Comparison of ENCODE assay signal across 12 cellular contexts in genomic region chr1:160520582-160520981, GRCh38. TPM values are rescaled to one million over a fixed set of nuclear protein-coding genes. Genes with fewer than 3 reads are reported as not detected.
DNase-seq lines count a peak whose midpoint lies in the region; ATAC-seq and TF ChIP-seq lines count a peak whose summit lies in the region.
"Had no signal": no experiment of that assay in that cellular context is flagged by ENCODE, and none has a peak within 500 bp of the region (broad histone marks: within the 10 kb centered on the region; RNA-seq: fewer than 3 reads in every experiment).

No MANE protein-coding gene starts in this region.

- no peaks in the 10 kb centered on the region for H3K36me3 ChIP-seq in BLaER1 treated with 17β-estradiol and CSF1 and Interleukin-3, amounts not matched to agents 10 nM and 100 nM
- H3K36me3 ChIP-seq in GM23338 (ENCODE audit: insufficient read depth) (no peaks in the 10 kb centered on the region), lower lobe of right lung (no peaks in the 10 kb centered on the region)
- H3K36me3 ChIP-seq: esophagus muscularis mucosa had no signal

- H3K9me3 Mint-ChIP-seq in GM23338: peaks cover 4% of the 10 kb centered on the region; the same call in 2 of the 3 replicates
- H3K9me3 Mint-ChIP-seq in activated CD8-positive, alpha-beta T cell treated with anti-CD3 and anti-CD28 coated beads for 36 hours: peaks cover 28% of the 10 kb centered on the region

- no peak overlapping the region for H3K4me3 ChIP-seq in BLaER1 treated with 17β-estradiol and CSF1 and Interleukin-3, amounts not matched to agents 10 nM and 100 nM
- H3K4me3 ChIP-seq in GM23338 (no peak overlapping the region), lower lobe of right lung (peak overlapping the region; percentile 38)
- H3K4me3 ChIP-seq: esophagus muscularis mucosa had no signal

- H3K79me2 ChIP-seq in GM23338 (replicated peaks; ENCODE audit: insufficient read depth): no peaks in the 10 kb centered on the region

- peaks cover 18 to 49% (median 36%) of the 10 kb centered on the region in 11 experiments for H3K9me3 ChIP-seq in BLaER1 treated with 17β-estradiol and CSF1 and Interleukin-3, amounts not matched to agents 10 nM and 100 nM (replicated peaks in 1 of 11)
- peaks cover 8% of the 10 kb centered on the region for H3K9me3 ChIP-seq in lower lobe of right lung

- POLR2A ChIA-PET in activated CD8-positive, alpha-beta T cell treated with anti-CD3 and anti-CD28 coated beads for 36 hours (lab: Charles Lee): interaction anchor here (1.1 kb wide), 1 partner anchor 93 kb away, joined by 3 read pairs; no protein-coding TSS in a partner anchor

- ATAC-seq in GM23338 (no peak), lower lobe of right lung (no peak), GM19351 (IDR thresholded peaks at IDR 0.05; ENCODE audit: unreplicated experiment) (no peak)
- no peak for ATAC-seq in activated CD8-positive, alpha-beta T cell treated with anti-CD3 and anti-CD28 coated beads for 36 hours

- no peaks in the 10 kb centered on the region for H3F3A ChIP-seq in GM23338 (replicated peaks; ENCODE audit: low read depth)

- H3K9me2 ChIP-seq in GM23338 (ENCODE audit: insufficient read depth): no peaks in the 10 kb centered on the region

- H3K4me2 ChIP-seq in BLaER1 treated with 17β-estradiol and CSF1 and Interleukin-3, amounts not matched to agents 10 nM and 100 nM: peak overlapping the region; percentile 48 to 81 (median 57)
- H3K4me2 ChIP-seq in GM23338: peak overlapping the region; percentile 13

- TF ChIP-seq CTCF in GM23338 (conservative IDR thresholded peaks at IDR 0.05; ENCODE audit: low read depth in 2 of 2): no peak
- TF ChIP-seq CTCF in activated CD8-positive, alpha-beta T cell treated with anti-CD3 and anti-CD28 coated beads for 36 hours (IDR thresholded peaks at IDR 0.05): no peak
- no peak for TF ChIP-seq CTCF in lower lobe of right lung (IDR thresholded peaks at IDR 0.05)

- no peaks in the 10 kb centered on the region for H3K27me3 ChIP-seq in BLaER1 treated with 17β-estradiol and CSF1 and Interleukin-3, amounts not matched to agents 10 nM and 100 nM
- no peaks in the 10 kb centered on the region for H3K27me3 ChIP-seq in GM23338 (ENCODE audit: insufficient read depth)
- H3K27me3 ChIP-seq in lower lobe of right lung (ENCODE audit: low read depth): no peaks in the 10 kb centered on the region
- H3K27me3 ChIP-seq: esophagus muscularis mucosa had no signal

- no peak overlapping the region for H3K27ac Mint-ChIP-seq in GM23338
- H3K27ac Mint-ChIP-seq in activated CD8-positive, alpha-beta T cell treated with anti-CD3 and anti-CD28 coated beads for 36 hours: peak overlapping the region; percentile 97

- H3K27ac ChIP-seq in BLaER1 treated with 17β-estradiol and CSF1 and Interleukin-3, amounts not matched to agents 10 nM and 100 nM: no peak overlapping the region
- no peak overlapping the region for H3K27ac ChIP-seq in GM23338 (ENCODE audit: low read depth)
- H3K27ac ChIP-seq in lower lobe of right lung: peak overlapping the region; percentile 10
- H3K27ac ChIP-seq: esophagus muscularis mucosa had no signal

- intact Hi-C loops in activated CD8-positive, alpha-beta T cell treated with anti-CD3 and anti-CD28 coated beads for 36 hours (cut with micrococcal nuclease): loop anchor here (5.0 kb wide), 3 partner anchors 48 to 88 kb away; partner anchors contain the start of gene CD84
- intact Hi-C loops in lower lobe of right lung (cut with DNase I): no loop called here

- peaks cover 27% of the 10 kb centered on the region for H3K4me1 Mint-ChIP-seq in GM23338
- H3K4me1 Mint-ChIP-seq in activated CD8-positive, alpha-beta T cell treated with anti-CD3 and anti-CD28 coated beads for 36 hours (ENCODE audit: low read depth): peaks cover 75% of the 10 kb centered on the region

- H3K4me3 Mint-ChIP-seq in GM23338: no peak overlapping the region; the same call in 2 of the 3 replicates
- H3K4me3 Mint-ChIP-seq in activated CD8-positive, alpha-beta T cell treated with anti-CD3 and anti-CD28 coated beads for 36 hours: peak overlapping the region; percentile 90

- no peaks in the 10 kb centered on the region for H4K20me1 ChIP-seq in BLaER1 treated with 17β-estradiol and CSF1 and Interleukin-3, amounts not matched to agents 10 nM and 100 nM
- no peaks in the 10 kb centered on the region for H4K20me1 ChIP-seq in GM23338 (replicated peaks; ENCODE audit: insufficient read depth)

- H3K36me3 Mint-ChIP-seq in GM23338 (ENCODE audit: low read depth): no peaks in the 10 kb centered on the region
- peaks cover 68% of the 10 kb centered on the region for H3K36me3 Mint-ChIP-seq in activated CD8-positive, alpha-beta T cell treated with anti-CD3 and anti-CD28 coated beads for 36 hours (ENCODE audit: low read depth)

- peak overlapping the region; percentile 14; the same call in 1 of the 2 replicates for H2AFZ ChIP-seq in GM23338

- DNase-seq in GM23338 (ENCODE audit: low spot score) (no peak), lower lobe of right lung (no peak), cerebellum (ENCODE audit: low spot score) (no peak), NCI-H187 (lab: John Stamatoyannopoulos, UW) (no peak)
- DNase-seq in activated CD8-positive, alpha-beta T cell treated with anti-CD3 and anti-CD28 coated beads for 36 hours: no peak
- DNase-seq in stimulated activated CD8-positive, alpha-beta memory T cell treated with anti-CD3 and anti-CD28 coated beads, Interleukin-4, amount 100 ng/mL, for 48 hours: no peak
- DNase-seq: aorta, kidney, posterior cingulate gyrus had no signal

- H3K27me3 Mint-ChIP-seq in GM23338 (ENCODE audit: insufficient read depth, low read depth, poor library complexity): peaks cover 4% of the 10 kb centered on the region
- no peaks in the 10 kb centered on the region for H3K27me3 Mint-ChIP-seq in activated CD8-positive, alpha-beta T cell treated with anti-CD3 and anti-CD28 coated beads for 36 hours

- H3K4me1 ChIP-seq in BLaER1 treated with 17β-estradiol and CSF1 and Interleukin-3, amounts not matched to agents 10 nM and 100 nM: peaks cover 20 to 47% (median 31%) of the 10 kb centered on the region in 10 experiments
- H3K4me1 ChIP-seq in GM23338 (ENCODE audit: insufficient read depth) (peaks cover 26% of the 10 kb centered on the region), lower lobe of right lung (peaks cover 14% of the 10 kb centered on the region)
- H3K4me1 ChIP-seq: esophagus muscularis mucosa had no signal

- CTCF ChIA-PET in activated CD8-positive, alpha-beta T cell treated with anti-CD3 and anti-CD28 coated beads for 36 hours (lab: Charles Lee): interaction anchor here (1.0 to 3.5 kb wide), 4 partner anchors 24 to 86 kb away, joined by 3 to 25 read pairs (median 4); no protein-coding TSS in a partner anchor

- peak overlapping the region in 1 of 11 experiments; percentile 42; a peak in 1 of 22 replicates for H3K9ac ChIP-seq in BLaER1 treated with 17β-estradiol and CSF1 and Interleukin-3, amounts not matched to agents 10 nM and 100 nM

TF ChIP-seq in GM23338, 12 proteins besides CTCF, POLR2A, EP300 and RAD21:
- TF ChIP-seq EZH2 (IDR thresholded peaks at IDR 0.05; ENCODE audit: low read depth, unreplicated experiment) (no peak), EZH2phosphoT487 (IDR thresholded peaks at IDR 0.05; ENCODE audit: unreplicated experiment) (no peak)

RNA-seq across cellular contexts. Expression of gene SLAMF6, which starts 2.5 kb away (rescaled TPM):
- not detected in 2 replicates for total RNA-seq in GM23338 (2014; rRNA removed; shearing (Covaris generic))
- polyA plus RNA-seq in GM23338 (2016; fragmentation: Nextera tagmentation; extraction: Ambion mirVana): not detected in 2 replicates
- 10 to 100 TPM; 42.8 to 43.9 TPM for total RNA-seq in activated CD8-positive, alpha-beta T cell treated with anti-CD3 and anti-CD28 coated beads for 36 hours
- total RNA-seq in lower lobe of right lung (4.8 TPM), cerebellum (not detected)

RNA-seq across cellular contexts. Expression of gene CD84, which starts 58.7 kb away (rescaled TPM):
- total RNA-seq in GM23338 (2014; rRNA removed; shearing (Covaris generic)): under 0.01 TPM in 1 of 2 replicates, not detected in the other
- not detected in 2 replicates for polyA plus RNA-seq in GM23338 (2016; fragmentation: Nextera tagmentation; extraction: Ambion mirVana)
- total RNA-seq in activated CD8-positive, alpha-beta T cell treated with anti-CD3 and anti-CD28 coated beads for 36 hours: 10 to 100 TPM; 18.1 to 20.1 TPM
- 24.1 TPM for total RNA-seq in lower lobe of right lung
- 2.1 TPM for total RNA-seq in cerebellum
